ENCODE assay signal across 16 cellular contexts in the genomic region with DNA sequence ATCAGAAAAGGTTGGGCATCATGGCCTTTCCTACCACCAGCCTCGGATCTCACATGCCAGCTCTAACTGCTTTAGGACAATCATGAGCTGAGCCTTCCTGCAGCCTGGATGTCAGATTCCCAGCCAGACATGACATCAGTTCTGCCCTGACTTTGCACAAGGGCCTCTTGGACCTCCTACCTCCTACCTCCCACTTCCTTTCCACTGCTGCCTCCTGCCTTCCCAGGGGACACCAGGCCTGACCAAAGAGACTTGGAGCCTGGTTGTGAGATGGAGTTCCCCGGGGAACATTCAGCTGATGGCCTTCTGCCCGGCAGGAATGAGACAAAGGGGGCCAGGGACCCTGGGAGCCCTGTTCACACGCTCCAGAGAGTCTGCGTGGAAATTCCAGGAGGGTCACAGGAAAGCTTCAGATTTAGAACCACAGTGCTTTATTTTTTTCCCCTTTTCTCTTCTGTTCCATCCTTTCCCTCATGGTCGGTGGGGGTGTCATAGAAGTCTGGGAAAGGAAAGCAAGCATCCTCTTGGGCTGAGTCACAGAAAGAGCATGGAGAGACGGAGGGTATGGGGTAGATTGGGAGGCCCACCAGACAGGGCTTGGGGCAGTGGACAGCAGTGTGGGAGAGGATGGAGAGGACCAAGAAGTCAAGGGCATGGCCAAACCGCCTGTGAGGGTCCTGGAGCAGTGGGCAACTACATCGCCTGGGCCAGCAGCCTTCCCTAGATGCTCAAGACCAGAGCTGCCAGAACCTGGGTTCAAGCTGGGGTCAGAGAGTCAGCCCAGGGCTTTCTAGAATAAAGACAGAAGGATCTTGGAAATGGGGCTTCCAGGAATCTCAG. TPM values are rescaled to one million over a fixed set of nuclear protein-coding genes. Genes with fewer than 3 reads are reported as not detected.
DNase-seq lines count a peak whose midpoint lies in the region; ATAC-seq and TF ChIP-seq lines count a peak whose summit lies in the region.
"Had no signal": no experiment of that assay in that cellular context is flagged by ENCODE, and none has a peak within 500 bp of the region (broad histone marks: within the 10 kb centered on the region; RNA-seq: fewer than 3 reads in every experiment).

No MANE protein-coding gene starts in this region.

- no peaks in the 10 kb centered on the region for H3K27me3 ChIP-seq in MG63
- no peaks in the 10 kb centered on the region for H3K27me3 ChIP-seq in esophagus squamous epithelium
- no peaks in the 10 kb centered on the region for H3K27me3 ChIP-seq in mesendoderm (ENCODE audit: insufficient read depth, low read length, poor library complexity)
- no peaks in the 10 kb centered on the region for H3K27me3 ChIP-seq in thoracic aorta (replicated peaks; ENCODE audit: insufficient read depth)

- no peak overlapping the region for H3K18ac ChIP-seq in mesendoderm (ENCODE audit: low read length)

- H2BK5ac ChIP-seq in mesendoderm (ENCODE audit: low read length), result no peak overlapping the region

- no peak overlapping the region for H3K4me2 ChIP-seq in mesendoderm (ENCODE audit: low read length)
- H3K4me2 ChIP-seq: KMS-11 had no signal

- WGBS in esophagus squamous epithelium, 2 donors, result 49 to 65% methylated on average over 6 to 9 of the region's 9 CpGs
- WGBS in mesendoderm (ENCODE audit: extremely low coverage, insufficient coverage, low lambda C conversion rate), result no CpG with 5 or more reads among the region's 9 CpGs

- no peak overlapping the region for H3K23ac ChIP-seq in mesendoderm (ENCODE audit: low read length)

- peak; percentile 31 for DNase-seq in MG63
- no peak for DNase-seq in esophagus squamous epithelium (lab: John Stamatoyannopoulos, UW)
- peak; percentile 48 for DNase-seq in mesendoderm
- no peak for DNase-seq in thoracic aorta (ENCODE audit: low spot score)
- DNase-seq in activated CD8-positive, alpha-beta memory T cell treated with anti-CD3 and anti-CD28 coated beads, Interleukin-2, amount 50 U/mL, for 4 hours, result no peak
- DNase-seq in MV-4-11 (lab: John Stamatoyannopoulos, UW), result no peak
- DNase-seq in cerebellar cortex (ENCODE audit: low spot score), result no peak
- DNase-seq: activated T-cell treated with anti-CD3 and anti-CD28 coated beads, Interleukin-2, amount 50 U/mL, for 72 hours; cortex of kidney; DMS 273 treated with DMSO at 0.1 percent for 48 hours; NCI-H2171 treated with DMSO at 0.1 percent for 48 hours; stimulated activated naive CD4-positive, alpha-beta T cell had no signal

- no peak overlapping the region for H3K4me3 ChIP-seq in MG63
- H3K4me3 ChIP-seq in esophagus squamous epithelium, result peak overlapping the region in 3 of 4 donors; percentile 51 to 66 (median 52)
- no peak overlapping the region for H3K4me3 ChIP-seq in mesendoderm (ENCODE audit: low read length)
- H3K4me3 ChIP-seq in thoracic aorta, result peak overlapping the region; percentile 83

- H3K27ac ChIP-seq in esophagus squamous epithelium, result peak overlapping the region; percentile 53 to 90 (median 88)
- no peak overlapping the region for H3K27ac ChIP-seq in mesendoderm (ENCODE audit: low read depth, low read length)
- H3K27ac ChIP-seq in thoracic aorta, result peak overlapping the region; percentile 96 to 97
- H3K27ac ChIP-seq: KMS-11, VCaP had no signal

- H3K9me3 ChIP-seq in MG63 (no peaks in the 10 kb centered on the region), esophagus squamous epithelium (no peaks in the 10 kb centered on the region), thoracic aorta (no peaks in the 10 kb centered on the region)

- no peak overlapping the region for H3K9ac ChIP-seq in mesendoderm (ENCODE audit: low read length)
- H3K9ac ChIP-seq: KMS-11 had no signal

- H3K79me2 ChIP-seq in mesendoderm (ENCODE audit: control insufficient read depth, insufficient read depth, low read length), result no peaks in the 10 kb centered on the region

- no peak overlapping the region for H4K8ac ChIP-seq in mesendoderm (ENCODE audit: low read depth, low read length)

- ATAC-seq in thoracic aorta (ENCODE audit: insufficient number of reproducible peaks, low FRiP score, low read depth) (no peak), esophagus mucosa (no peak)
- ATAC-seq: activated T-cell treated with anti-CD3 and anti-CD28 coated beads, Interleukin-2, amount 50 U/mL, for 72 hours; natural killer cell treated with Interleukin-12 subunit alpha and Interleukin-12 subunit beta and Interleukin-15 and Interleukin-18, amount 100 ng/mL, for 72 hours had no signal

- no peak overlapping the region for H2BK120ac ChIP-seq in mesendoderm (ENCODE audit: low read depth, low read length)

- intact Hi-C loops in esophagus squamous epithelium (cut with DNase I), result loop anchor here (2.0 kb wide), 1 partner anchor 42 kb away; no protein-coding TSS in a partner anchor

- TF ChIP-seq CTCF in esophagus squamous epithelium (IDR thresholded peaks at IDR 0.05) (no peak), thoracic aorta (IDR thresholded peaks at IDR 0.05) (no peak)

- H2BK15ac ChIP-seq in mesendoderm (replicated peaks; ENCODE audit: low read depth), result no peak overlapping the region

- H3K36me3 ChIP-seq in MG63, result no peaks in the 10 kb centered on the region
- H3K36me3 ChIP-seq in esophagus squamous epithelium, result peaks cover 0 to 10% (median 7%) of the 10 kb centered on the region in 3 donors
- H3K36me3 ChIP-seq in mesendoderm (ENCODE audit: control insufficient read depth, insufficient read depth, low read length), result no peaks in the 10 kb centered on the region
- peaks cover 92% of the 10 kb centered on the region for H3K36me3 ChIP-seq in thoracic aorta

- H3K79me1 ChIP-seq in mesendoderm (ENCODE audit: low read length), result no peaks in the 10 kb centered on the region

- H3K4me1 ChIP-seq in esophagus squamous epithelium (peaks cover 0 to 60% (median 7%) of the 10 kb centered on the region in 3 donors), mesendoderm (ENCODE audit: control insufficient read depth, low read depth, low read length) (peaks cover 15% of the 10 kb centered on the region), thoracic aorta (ENCODE audit: control insufficient read depth in 1 of 2, low read depth in 2 of 2) (peaks cover 24 to 73% of the 10 kb centered on the region in 2 donors)

- no peak overlapping the region for H3K4ac ChIP-seq in mesendoderm (ENCODE audit: low read depth, low read length)

- no peak for TF ChIP-seq POLR2A in esophagus squamous epithelium (IDR thresholded peaks at IDR 0.05)

- H4K5ac ChIP-seq in mesendoderm (ENCODE audit: low read length), result no peak overlapping the region

- H2AK5ac ChIP-seq in mesendoderm (ENCODE audit: low read length), result peak overlapping the region; percentile 9

- no peak overlapping the region for H3K56ac ChIP-seq in mesendoderm (ENCODE audit: low read length)

RNA-seq across cellular contexts. Expression of gene IL17B, which starts 35.5 kb away (rescaled TPM):
- not detected in 2 replicates for total RNA-seq in MG63 (2014; rRNA removed; shearing (Covaris generic); ENCODE audit: low replicate concordance)
- total RNA-seq in esophagus squamous epithelium (1 to 10 TPM in 3 of 4 donors, not detected in 1; 2.0 to 2.5 (median 2.1) TPM), thoracic aorta (1 to 10 TPM; 1.9 to 7.1 TPM), esophagus mucosa (0.28 TPM)
- 0.10 TPM for polyA plus RNA-seq in mesendoderm (2013, experiment 1 of 2)
- polyA plus RNA-seq in mesendoderm (2013, experiment 2 of 2), result not detected
- total RNA-seq: activated T-cell treated with anti-CD3 and anti-CD28 coated beads, Interleukin-2, amount 50 U/mL, for 72 hours; natural killer cell treated with Interleukin-12 subunit alpha and Interleukin-12 subunit beta and Interleukin-15 and Interleukin-18, amount 100 ng/mL, for 72 hours had no signal

RNA-seq across cellular contexts. Expression of gene PCYOX1L, which starts 56.8 kb away (rescaled TPM):
- 6.4 and 16.6 TPM in 2 replicates for total RNA-seq in MG63 (2014; rRNA removed; shearing (Covaris generic); ENCODE audit: low replicate concordance)
- 1 to 10 TPM; 2.1 to 4.6 (median 3.1) TPM for total RNA-seq in esophagus squamous epithelium
- 1.6 TPM for polyA plus RNA-seq in mesendoderm (2013, experiment 1 of 2)
- 1.5 TPM for polyA plus RNA-seq in mesendoderm (2013, experiment 2 of 2)
- 1 to 10 TPM; 7.3 to 7.8 TPM for total RNA-seq in thoracic aorta
- total RNA-seq in esophagus mucosa, result 6.5 TPM

Comparison
In these comparisons a context has a peak if more than half of its experiments do, and no peak if none do; other contexts are left out.
1. DNase-seq: peak in MG63 (single experiment) and mesendoderm (single experiment); none in esophagus squamous epithelium (single experiment), thoracic aorta (single experiment), activated CD8-positive, alpha-beta memory T cell treated with anti-CD3 and anti-CD28 coated beads, Interleukin-2, amount 50 U/mL, for 4 hours (single experiment), MV-4-11 (single experiment) and cerebellar cortex (single experiment).
2. H3K4me3 ChIP-seq: peak in esophagus squamous epithelium (3 of 4) and thoracic aorta (single experiment); none in MG63 (single experiment) and mesendoderm (single experiment).